Comparison of ENCODE assay signal across 13 cellular contexts in the genomic region with DNA sequence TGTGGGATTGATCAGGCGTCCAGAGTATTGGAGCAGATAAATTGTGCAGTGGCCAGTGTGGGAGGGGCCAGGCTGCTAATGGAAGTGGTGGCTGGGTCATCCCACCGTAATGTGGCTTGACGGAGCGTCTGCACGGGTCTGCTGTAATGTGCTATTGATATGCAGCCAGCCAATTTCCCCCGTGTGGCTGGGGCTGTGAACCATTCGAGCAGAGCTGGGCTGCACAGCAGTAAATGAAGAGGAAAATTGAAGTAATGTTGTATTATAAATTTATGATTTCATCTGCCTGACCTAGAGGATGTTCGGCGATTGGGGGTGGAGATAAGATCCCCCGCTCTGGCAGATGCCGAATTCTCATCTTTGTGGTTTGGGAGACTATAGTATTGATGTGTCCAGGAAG.
DNase-seq lines count a peak whose midpoint lies in the region; ATAC-seq and TF ChIP-seq lines count a peak whose summit lies in the region.
"Had no signal": no experiment of that assay in that cellular context is flagged by ENCODE, and none has a peak within 500 bp of the region (broad histone marks: within the 10 kb centered on the region; RNA-seq: fewer than 3 reads in every experiment).

No MANE protein-coding gene starts in this region.

- H3K27me3 Mint-ChIP-seq in activated CD8-positive, alpha-beta memory T cell treated with anti-CD3 and anti-CD28 coated beads, Interleukin-2, amount 10 ng/mL, durations not matched to agents 7 days and 5 days, result no peaks in the 10 kb centered on the region
- peaks cover 3% of the 10 kb centered on the region for H3K27me3 Mint-ChIP-seq in brain

- H3K79me2 ChIP-seq in smooth muscle cell (ENCODE audit: low read depth), result no peaks in the 10 kb centered on the region

- peaks cover 24% of the 10 kb centered on the region for H3F3A ChIP-seq in smooth muscle cell (ENCODE audit: low read depth)

- no peaks in the 10 kb centered on the region for H3K27me3 ChIP-seq in smooth muscle cell (ENCODE audit: low read depth)
- H3K27me3 ChIP-seq: esophagus squamous epithelium had no signal

- H3K4me3 Mint-ChIP-seq in activated CD8-positive, alpha-beta memory T cell treated with anti-CD3 and anti-CD28 coated beads, Interleukin-2, amount 10 ng/mL, durations not matched to agents 7 days and 5 days, result no peak overlapping the region
- peak overlapping the region in 1 of 5 experiments; percentile 25 for H3K4me3 Mint-ChIP-seq in brain

- no peak overlapping the region for H2AFZ ChIP-seq in smooth muscle cell (ENCODE audit: low read depth)

- no peaks in the 10 kb centered on the region for H4K20me1 ChIP-seq in smooth muscle cell (ENCODE audit: low read depth)

- no peaks in the 10 kb centered on the region for H3K9me3 Mint-ChIP-seq in activated CD8-positive, alpha-beta memory T cell treated with anti-CD3 and anti-CD28 coated beads, Interleukin-2, amount 10 ng/mL, durations not matched to agents 7 days and 5 days (ENCODE audit: low read depth)
- no peaks in the 10 kb centered on the region for H3K9me3 Mint-ChIP-seq in brain

- peak overlapping the region; percentile 72 for H3K9ac ChIP-seq in smooth muscle cell (ENCODE audit: low read depth)

- WGBS in smooth muscle cell (ENCODE audit: low lambda C conversion rate), result 36% methylated on average over 11 of the region's 11 CpGs

- peak overlapping the region; percentile 98 for H3K27ac ChIP-seq in smooth muscle cell (ENCODE audit: low read depth)
- H3K27ac ChIP-seq: esophagus squamous epithelium had no signal

- H3K4me3 ChIP-seq in smooth muscle cell, result no peak overlapping the region
- H3K4me3 ChIP-seq: esophagus squamous epithelium had no signal

- H3K4me1 ChIP-seq in smooth muscle cell (ENCODE audit: low read depth), result peaks cover 8% of the 10 kb centered on the region
- H3K4me1 ChIP-seq: esophagus squamous epithelium had no signal

- peak overlapping the region; percentile 17 for H3K4me2 ChIP-seq in smooth muscle cell

- H3K36me3 ChIP-seq in smooth muscle cell (ENCODE audit: low read depth), result no peaks in the 10 kb centered on the region

- TF ChIP-seq CTCF in brain (conservative IDR thresholded peaks at IDR 0.05), result no peak
- no peak for TF ChIP-seq CTCF in smooth muscle cell (IDR thresholded peaks at IDR 0.05; ENCODE audit: borderline replicate concordance, insufficient read depth, poor library complexity, severe bottlenecking)

- CTCF ChIA-PET in activated CD8-positive, alpha-beta memory T cell treated with anti-CD3 and anti-CD28 coated beads, Interleukin-2, amount 10 ng/mL, durations not matched to agents 7 days and 5 days (lab: Charles Lee), result interaction anchor here (1.0 to 3.6 kb wide), 4 partner anchors 25 to 380 kb away, joined by 3 to 13 read pairs (median 4); no protein-coding TSS in a partner anchor

- H3K4me1 Mint-ChIP-seq in activated CD8-positive, alpha-beta memory T cell treated with anti-CD3 and anti-CD28 coated beads, Interleukin-2, amount 10 ng/mL, durations not matched to agents 7 days and 5 days, result peaks cover 19% of the 10 kb centered on the region
- H3K4me1 Mint-ChIP-seq in brain, result peaks cover 58% of the 10 kb centered on the region

- no peak for ATAC-seq in activated CD8-positive, alpha-beta memory T cell treated with anti-CD3 and anti-CD28 coated beads, Interleukin-2, amount 10 ng/mL, durations not matched to agents 7 days and 5 days
- ATAC-seq in HG02938 (IDR thresholded peaks at IDR 0.05; ENCODE audit: unreplicated experiment) (peak; percentile 26), HG03442 (IDR thresholded peaks at IDR 0.05; ENCODE audit: unreplicated experiment) (no peak), GM18870 (IDR thresholded peaks at IDR 0.05; ENCODE audit: unreplicated experiment) (no peak)

- no peaks in the 10 kb centered on the region for H3K9me3 ChIP-seq in smooth muscle cell (replicated peaks; ENCODE audit: low read depth)
- H3K9me3 ChIP-seq: esophagus squamous epithelium had no signal

- no peak for DNase-seq in activated CD8-positive, alpha-beta memory T cell treated with anti-CD3 and anti-CD28 coated beads, Interleukin-2, amount 10 ng/mL, durations not matched to agents 7 days and 5 days
- no peak for DNase-seq in activated CD8-positive, alpha-beta memory T cell treated with anti-CD3 and anti-CD28 coated beads, Interleukin-2, amount 50 U/mL, for 4 hours
- no peak for DNase-seq in smooth muscle cell (lab: John Stamatoyannopoulos, UW; ENCODE audit: unreplicated experiment)
- DNase-seq in midbrain (lab: John Stamatoyannopoulos, UW), result no peak
- DNase-seq: activated gamma-delta T cell treated with Interleukin-2 at 50 U/mL for 16 hours, DMS153, esophagus squamous epithelium, NCI-H1694, NCI-H82 had no signal

- H3K27ac Mint-ChIP-seq in activated CD8-positive, alpha-beta memory T cell treated with anti-CD3 and anti-CD28 coated beads, Interleukin-2, amount 10 ng/mL, durations not matched to agents 7 days and 5 days, result peak overlapping the region; percentile 61
- peak overlapping the region; percentile 74 to 95 (median 89) for H3K27ac Mint-ChIP-seq in brain

- H3K36me3 Mint-ChIP-seq in activated CD8-positive, alpha-beta memory T cell treated with anti-CD3 and anti-CD28 coated beads, Interleukin-2, amount 10 ng/mL, durations not matched to agents 7 days and 5 days, result peaks cover 1% of the 10 kb centered on the region
- peaks cover 30% of the 10 kb centered on the region for H3K36me3 Mint-ChIP-seq in brain
